8 cellular contexts compared by ENCODE assay signal in genomic region chr1:229156819-229157218, GRCh38.
DNase-seq lines count a peak whose midpoint lies in the region; ATAC-seq and TF ChIP-seq lines count a peak whose summit lies in the region.

No MANE protein-coding gene starts in this region.

- ATAC-seq in lower lobe of right lung (peak; percentile 59 to 82), HG03097 (IDR thresholded peaks at IDR 0.05; ENCODE audit: low FRiP score, unreplicated experiment) (no peak)

- BruUV-seq in MCF 10A (replicated peaks; lab: Mats Ljungman, UMichigan): no TSS peak

- no peaks in the 10 kb centered on the region for H3K36me3 ChIP-seq in lower lobe of right lung

- peaks cover 5% of the 10 kb centered on the region for H3K4me1 ChIP-seq in lower lobe of right lung

- H3K27ac ChIP-seq in AG04450 (ENCODE audit: low read depth, low read length): no peak overlapping the region
- H3K27ac ChIP-seq in lower lobe of right lung: no peak overlapping the region

- no peak overlapping the region for H3K4me3 Mint-ChIP-seq in MCF 10A (ENCODE audit: unreplicated experiment)

- H3K27ac Mint-ChIP-seq in MCF 10A (ENCODE audit: low read depth, unreplicated experiment): no peak overlapping the region

- H3K4me1 Mint-ChIP-seq in MCF 10A (ENCODE audit: insufficient read depth, unreplicated experiment): no peaks in the 10 kb centered on the region

- DNase-seq in AG04450 (ENCODE audit: low read depth, low spot score) (no peak), HuH-7.5 (ENCODE audit: low spot score) (peak; percentile 57), MCF 10A (ENCODE audit: unreplicated experiment) (peak; percentile 54), lower lobe of right lung (no peak)
- no peak for DNase-seq in stimulated activated CD4-positive, alpha-beta T cell treated with anti-CD3 and anti-CD28 coated beads, Interleukin-1b, Interleukin-23, amount 100 ng/mL, for 48 hours
- no peak for DNase-seq in activated effector memory CD4-positive, alpha-beta T cell treated with Interleukin-2 at 50 U/mL for 16 hours
- DNase-seq in activated CD4-positive, alpha-beta T cell treated with anti-CD3 and anti-CD28 coated beads for 48 hours: no peak

- H3K27me3 Mint-ChIP-seq in MCF 10A (ENCODE audit: insufficient read depth, unreplicated experiment): no peaks in the 10 kb centered on the region

- H3K36me3 Mint-ChIP-seq in MCF 10A (ENCODE audit: insufficient read depth, unreplicated experiment): no peaks in the 10 kb centered on the region

- POLR2A ChIA-PET in AG04450 (lab: Yijun Ruan, JAX): no interaction called here
- POLR2A ChIA-PET in MCF 10A (lab: Yijun Ruan, JAX): interaction anchor here (0.5 to 1.5 kb wide), 6 partner anchors 10 to 465 kb away, joined by 3 to 7 read pairs (median 4); partner anchors contain the start of gene RHOU

- intact Hi-C loops in MCF 10A (cut with micrococcal nuclease) (loop anchor here (1.0 to 10.0 kb wide), 4 partner anchors 152 to 493 kb away; partner anchors contain the start of gene RHOU), lower lobe of right lung (cut with DNase I) (no loop called here)

- H3K9me3 ChIP-seq in AG04450 (ENCODE audit: control insufficient read depth, insufficient read depth, low read length) (no peaks in the 10 kb centered on the region), lower lobe of right lung (no peaks in the 10 kb centered on the region)

- CTCF ChIA-PET in AG04450 (lab: Charles Lee) (no interaction called here), MCF 10A (lab: Yijun Ruan, JAX) (interaction anchor here (0.6 to 5.3 kb wide), 18 partner anchors 10 to 1064 kb away, joined by 3 to 30 read pairs (median 4); partner anchors contain the start of gene RHOU)

- H3K4me3 ChIP-seq in AG04450 (ENCODE audit: low read depth, low read length) (no peak overlapping the region), lower lobe of right lung (no peak overlapping the region)

- H3K27me3 ChIP-seq in AG04450 (ENCODE audit: control insufficient read depth, insufficient read depth, low read length) (peaks cover 17% of the 10 kb centered on the region), lower lobe of right lung (ENCODE audit: low read depth) (no peaks in the 10 kb centered on the region)

- no peaks in the 10 kb centered on the region for H3K9me3 Mint-ChIP-seq in MCF 10A (ENCODE audit: unreplicated experiment)

- TF ChIP-seq CTCF in AG04450 (IDR thresholded peaks at IDR 0.05; ENCODE audit: low read depth, low read length) (peak; percentile 22; the same call in 1 of the 2 replicates), MCF 10A (IDR thresholded peaks at IDR 0.05; ENCODE audit: unreplicated experiment) (peak; percentile 58), lower lobe of right lung (IDR thresholded peaks at IDR 0.05) (peak; percentile 46)

Comparison
In these comparisons a context has a peak if more than half of its experiments do, and no peak if none do; other contexts are left out.
1. DNase-seq: peak in HuH-7.5 (single experiment) and MCF 10A (single experiment); none in AG04450 (single experiment), lower lobe of right lung (single experiment), stimulated activated CD4-positive, alpha-beta T cell treated with anti-CD3 and anti-CD28 coated beads, Interleukin-1b, Interleukin-23, amount 100 ng/mL, for 48 hours (single experiment), activated effector memory CD4-positive, alpha-beta T cell treated with Interleukin-2 at 50 U/mL for 16 hours (single experiment) and activated CD4-positive, alpha-beta T cell treated with anti-CD3 and anti-CD28 coated beads for 48 hours (single experiment).
2. Peak in every context shown above with its lines, with median percentiles within 50 percentile points of each other: CTCF ChIP-seq.